Comparison of ENCODE assay signal across 21 cellular contexts in genomic region chr12:119601877-119602536, GRCh38. TPM values are rescaled to one million over a fixed set of nuclear protein-coding genes. Genes with fewer than 3 reads are reported as not detected.
DNase-seq lines count a peak whose midpoint lies in the region.
"Had no signal": no experiment of that assay in that cellular context is flagged by ENCODE, and none has a peak within 500 bp of the region (broad histone marks: within the 10 kb centered on the region; RNA-seq: fewer than 3 reads in every experiment).

No MANE protein-coding gene starts in this region.

- DNase-seq in Caki2 (ENCODE audit: low read depth) (peak; percentile 50), SW480 (ENCODE audit: low spot score) (peak; percentile 16), ecto neural progenitor cell (ENCODE audit: low spot score) (peak; percentile 22), renal cortical epithelial cell (ENCODE audit: low read depth) (peak; percentile 13), activated T-cell treated with anti-CD3 and anti-CD28 coated beads for 4 hours (no peak), glomerular visceral epithelial cell (ENCODE audit: extremely low spot score) (no peak)
- DNase-seq in activated CD8-positive, alpha-beta memory T cell treated with anti-CD3 and anti-CD28 coated beads for 24 hours = no peak
- DNase-seq: 8988T; C1 segment of cervical spinal cord; Calu3; CD8-positive, alpha-beta T cell; DMS153; KG1; MV-4-11; NCI-H1105 treated with DMSO at 0.1 percent for 48 hours; NCI-H2029 treated with DMSO at 0.1 percent for 48 hours; NCI-H524 treated with DMSO at 0.1 percent for 48 hours; Right ventricle myocardium superior had no signal

- in situ Hi-C loops in Caki2 (cut with HindIII; ENCODE audit: low pct_unique_long_range_greater_than_20kb, low sequenced_read_pairs) = no loop called here

RNA-seq across cellular contexts. Expression of gene TMEM233, which starts 8.4 kb away (rescaled TPM):
- not detected in 2 replicates for total RNA-seq in Caki2 (2014; rRNA removed; shearing (Covaris generic); ENCODE audit: low replicate concordance)
- 0.87 and 1.4 TPM in 2 replicates for total RNA-seq in renal cortical epithelial cell
- total RNA-seq: Calu3; CD8-positive, alpha-beta T cell; G401; HT1080; OCI-LY7 had no signal

Comparison
In these comparisons a context has a peak if more than half of its experiments do, and no peak if none do; other contexts are left out.
1. DNase-seq: peak in Caki2 (single experiment), SW480 (single experiment), ecto neural progenitor cell (single experiment) and renal cortical epithelial cell (single experiment); none in activated T-cell treated with anti-CD3 and anti-CD28 coated beads for 4 hours (single experiment), glomerular visceral epithelial cell (single experiment) and activated CD8-positive, alpha-beta memory T cell treated with anti-CD3 and anti-CD28 coated beads for 24 hours (single experiment).